Comparison of ENCODE assay signal across 24 cellular contexts in the genomic region with DNA sequence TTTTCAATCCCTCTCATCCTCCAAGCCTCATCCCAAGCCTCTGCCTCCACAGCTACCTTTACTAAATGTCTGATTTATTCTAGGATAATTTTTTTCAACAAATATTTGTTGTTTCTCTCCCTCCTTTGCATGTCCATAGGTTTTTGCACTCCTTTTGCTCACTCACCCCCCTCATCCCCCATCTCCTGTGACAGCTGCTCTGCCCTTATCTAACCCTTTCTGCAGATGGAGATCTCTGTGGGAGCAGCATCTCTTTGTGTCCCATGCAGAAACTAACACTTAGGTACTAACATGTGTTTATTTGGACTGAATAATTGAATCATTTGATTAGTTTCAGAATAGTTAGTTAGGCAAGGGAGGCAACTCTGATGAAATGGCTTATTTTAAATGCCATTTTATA.
"Had no signal": no experiment of that assay in that cellular context is flagged by ENCODE, and none has a peak within 500 bp of the region (broad histone marks: within the 10 kb centered on the region; RNA-seq: fewer than 3 reads in every experiment).

No MANE protein-coding gene starts in this region.

- H3K9me2 ChIP-seq: SK-N-SH had no signal

- H3K4me2 ChIP-seq: SK-N-SH had no signal

- H3K36me3 ChIP-seq: breast epithelium had no signal

- H3K4me3 ChIP-seq: breast epithelium had no signal

- H3K9me3 ChIP-seq: breast epithelium, SK-N-SH had no signal

- H3K27ac ChIP-seq: breast epithelium had no signal

- H3K27me3 Mint-ChIP-seq: activated CD4-positive, alpha-beta memory T cell treated with anti-CD3 and anti-CD28 coated beads for 36 hours; activated naive CD8-positive, alpha-beta T cell treated with anti-CD3 and anti-CD28 coated beads, Interleukin-2, amount 10 ng/mL, durations not matched to agents 7 days and 5 days had no signal

- ATAC-seq: Panc1, Right ventricle myocardium inferior, WTC11 had no signal

- H3K9ac ChIP-seq: SK-N-SH had no signal

- H3K9me3 Mint-ChIP-seq: activated CD4-positive, alpha-beta memory T cell treated with anti-CD3 and anti-CD28 coated beads for 36 hours; WTC11 had no signal

- H3K4me1 ChIP-seq: breast epithelium had no signal

- H3K27ac Mint-ChIP-seq: activated naive CD8-positive, alpha-beta T cell treated with anti-CD3 and anti-CD28 coated beads, Interleukin-2, amount 10 ng/mL, durations not matched to agents 7 days and 5 days; WTC11 had no signal

- H3K4me1 Mint-ChIP-seq: WTC11 had no signal

- DNase-seq: activated CD4-positive, alpha-beta memory T cell treated with anti-CD3 and anti-CD28 coated beads for 36 hours; activated CD4-positive, alpha-beta T cell treated with anti-CD3 and anti-CD28 coated beads for 48 hours; activated CD4-positive, CD25-positive, alpha-beta regulatory T cell treated with anti-CD3 and anti-CD28 coated beads, Interleukin-2, amount 50 U/mL, for 72 hours; activated CD8-positive, alpha-beta memory T cell treated with anti-CD3 and anti-CD28 coated beads for 24 hours; activated naive CD4-positive, alpha-beta T cell treated with anti-CD3 and anti-CD28 coated beads, Interleukin-2, amount 50 U/mL, for 16 hours; activated naive CD8-positive, alpha-beta T cell treated with anti-CD3 and anti-CD28 coated beads, Interleukin-2, amount 10 ng/mL, durations not matched to agents 7 days and 5 days; activated T-cell treated with anti-CD3 and anti-CD28 coated beads, Interleukin-2, amount 50 U/mL, for 48 hours; aorta; central memory CD4-positive, alpha-beta T cell; KG1; NCI-H1048; NCI-H146; NCI-H187 treated with DMSO at 0.1 percent for 48 hours; NCI-H2081 treated with DMSO at 0.1 percent for 48 hours; NCI-H2227 treated with DMSO at 0.1 percent for 48 hours; NCI-H446 treated with DMSO at 0.1 percent for 48 hours; NCI-H526 treated with DMSO at 0.1 percent for 48 hours; NCI-H82; RPMI8226; SK-N-SH had no signal

- H3K4me3 Mint-ChIP-seq: activated CD4-positive, alpha-beta memory T cell treated with anti-CD3 and anti-CD28 coated beads for 36 hours; activated naive CD8-positive, alpha-beta T cell treated with anti-CD3 and anti-CD28 coated beads, Interleukin-2, amount 10 ng/mL, durations not matched to agents 7 days and 5 days; WTC11 had no signal

- H3K27me3 ChIP-seq: breast epithelium had no signal

- H3K36me3 Mint-ChIP-seq: activated CD4-positive, alpha-beta memory T cell treated with anti-CD3 and anti-CD28 coated beads for 36 hours; WTC11 had no signal
